10 cellular contexts compared by ENCODE assay signal in the genomic region with DNA sequence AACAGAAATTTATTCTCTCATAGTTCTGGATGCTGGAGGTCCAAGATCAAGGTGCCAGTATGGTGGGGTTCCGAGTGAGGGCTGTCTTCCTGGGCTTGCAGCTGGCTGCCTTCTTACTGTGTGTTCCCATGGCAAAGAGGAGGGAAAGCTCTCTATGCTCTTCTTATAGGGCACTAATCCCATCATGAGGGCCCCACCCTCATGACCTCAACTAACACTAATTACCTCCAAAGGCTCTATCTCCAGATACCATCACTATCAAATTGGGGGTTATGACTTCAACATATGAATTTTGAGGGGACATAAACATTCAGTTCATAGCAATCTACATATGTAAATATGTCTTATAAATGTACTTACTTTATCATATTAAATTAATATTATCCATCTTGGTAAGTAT.
"Had no signal": no experiment of that assay in that cellular context is flagged by ENCODE, and none has a peak within 500 bp of the region (broad histone marks: within the 10 kb centered on the region; RNA-seq: fewer than 3 reads in every experiment).

No MANE protein-coding gene starts in this region.

- H3K27ac ChIP-seq: GM23248 had no signal

- H3K9me3 ChIP-seq: HAP-1 had no signal

- ATAC-seq: GM23338, HCT116 had no signal

- H3K9ac ChIP-seq: GM23248 had no signal

- DNase-seq: GOT3, H7, H9, HFFc6 had no signal

- H2AFZ ChIP-seq: GM23248, GM23338 had no signal

- H3K4me2 ChIP-seq: GM23338 had no signal

- FAIRE-seq: H1, H54 had no signal

- H3K4me3 ChIP-seq: GM23248, GM23338, HAP-1 had no signal
